ENCODE assay signal across 39 cellular contexts in genomic region chr3:156838035-156838434, GRCh38. TPM values are rescaled to one million over a fixed set of nuclear protein-coding genes. Genes with fewer than 3 reads are reported as not detected.
"Had no signal": no experiment of that assay in that cellular context is flagged by ENCODE, and none has a peak within 500 bp of the region (broad histone marks: within the 10 kb centered on the region; RNA-seq: fewer than 3 reads in every experiment).

No MANE protein-coding gene starts in this region.

- H3K9me3 Mint-ChIP-seq: activated B cell treated with CpG ODN at 0.5 μM for 24 hours; activated CD4-positive, alpha-beta memory T cell treated with anti-CD3 and anti-CD28 coated beads for 36 hours; activated CD4-positive, alpha-beta T cell treated with anti-CD3 and anti-CD28 coated beads, Interleukin-2, amount 10 ng/mL, durations not matched to agents 24 days and 14 days; activated CD8-positive, alpha-beta T cell treated with anti-CD3 and anti-CD28 coated beads for 36 hours; activated naive CD4-positive, alpha-beta T cell treated with anti-CD3 and anti-CD28 coated beads for 36 hours; activated naive CD8-positive, alpha-beta T cell treated with anti-CD3 and anti-CD28 coated beads, Interleukin-2, amount 10 ng/mL, durations not matched to agents 7 days and 5 days; activated naive CD8-positive, alpha-beta T cell treated with anti-CD3 and anti-CD28 coated beads, Interleukin-2, amount 50 U/mL, for 24 hours; activated T-cell treated with anti-CD3 and anti-CD28 coated beads, Interleukin-2, amount 50 U/mL, for 4 hours; activated T-cell treated with anti-CD3 and anti-CD28 coated beads, Interleukin-2, amount 50 U/mL, for 72 hours; activated T-helper 1 cell treated with anti-CD3 and anti-CD28 coated beads, Interleukin-12 subunit alpha, Interleukin-12 subunit beta, Interleukin-2, Interleukin-4 antibody, amounts not matched to agents 30 ng/mL and 10 ng/mL and 1 ng/mL, durations not matched to agents 14 hours and 24 hours and 36 hours; activated T-helper 17 cell treated with anti-CD3 and anti-CD28 coated beads, Interleukin-2, amount 50 U/mL, for 72 hours; brain; central memory CD8-positive, alpha-beta T cell; T-helper 2 cell treated with Interferon-gamma antibody and Interleukin-4, amounts not matched to agents 5 μg/mL and 100 μg/mL, for 36 hours had no signal

- H3K27me3 Mint-ChIP-seq: activated B cell treated with CpG ODN at 0.5 μM for 24 hours; activated CD4-positive, alpha-beta memory T cell treated with anti-CD3 and anti-CD28 coated beads for 36 hours; activated CD8-positive, alpha-beta T cell treated with anti-CD3 and anti-CD28 coated beads for 36 hours; activated naive CD8-positive, alpha-beta T cell; activated naive CD8-positive, alpha-beta T cell treated with anti-CD3 and anti-CD28 coated beads, Interleukin-2, amount 50 U/mL, for 24 hours; brain; central memory CD8-positive, alpha-beta T cell had no signal

- H3K4me3 ChIP-seq: ascending aorta, cardiac muscle cell had no signal

- ATAC-seq: activated CD8-positive, alpha-beta T cell treated with anti-CD3 and anti-CD28 coated beads for 36 hours; activated naive CD8-positive, alpha-beta T cell treated with anti-CD3 and anti-CD28 coated beads, Interleukin-2, amount 50 U/mL, for 24 hours; activated T-cell treated with anti-CD3 and anti-CD28 coated beads, Interleukin-2, amount 50 U/mL, for 4 hours; activated T-cell treated with anti-CD3 and anti-CD28 coated beads, Interleukin-2, amount 50 U/mL, for 72 hours; activated T-helper 17 cell treated with anti-CD3 and anti-CD28 coated beads, Interleukin-2, amount 50 U/mL, for 72 hours had no signal

- H3K9me3 ChIP-seq: ascending aorta had no signal

- FAIRE-seq: bronchial epithelial cell, TTC549 had no signal

- H3K4me1 Mint-ChIP-seq: activated B cell treated with CpG ODN at 0.5 μM for 24 hours; activated naive CD8-positive, alpha-beta T cell treated with anti-CD3 and anti-CD28 coated beads, Interleukin-2, amount 50 U/mL, for 24 hours; activated T-helper 17 cell treated with anti-CD3 and anti-CD28 coated beads, Interleukin-2, amount 50 U/mL, for 72 hours; central memory CD8-positive, alpha-beta T cell had no signal

- H3K27ac Mint-ChIP-seq: activated B cell treated with CpG ODN at 0.5 μM for 24 hours; activated CD4-positive, alpha-beta memory T cell treated with anti-CD3 and anti-CD28 coated beads for 36 hours; activated CD4-positive, alpha-beta T cell treated with anti-CD3 and anti-CD28 coated beads, Interleukin-2, amount 10 ng/mL, durations not matched to agents 24 days and 14 days; activated CD8-positive, alpha-beta T cell treated with anti-CD3 and anti-CD28 coated beads for 36 hours; activated naive CD4-positive, alpha-beta T cell treated with anti-CD3 and anti-CD28 coated beads for 36 hours; activated naive CD8-positive, alpha-beta T cell; activated naive CD8-positive, alpha-beta T cell treated with anti-CD3 and anti-CD28 coated beads, Interleukin-2, amount 10 ng/mL, durations not matched to agents 7 days and 5 days; activated naive CD8-positive, alpha-beta T cell treated with anti-CD3 and anti-CD28 coated beads, Interleukin-2, amount 50 U/mL, for 24 hours; activated T-cell treated with anti-CD3 and anti-CD28 coated beads, Interleukin-2, amount 50 U/mL, for 72 hours; activated T-helper 17 cell treated with anti-CD3 and anti-CD28 coated beads, Interleukin-2, amount 50 U/mL, for 72 hours; brain; T-helper 1 cell treated with Interleukin-12 subunit alpha and Interleukin-12 subunit beta and Interleukin-4 antibody, amounts not matched to agents 30 μg/mL and 1 μg/mL, for 36 hours; T-helper 2 cell treated with Interferon-gamma antibody and Interleukin-4, amounts not matched to agents 5 μg/mL and 100 μg/mL, for 36 hours had no signal

- H3K27ac ChIP-seq: ascending aorta, cardiac muscle cell, VCaP had no signal

- H3K27me3 ChIP-seq: ascending aorta, cardiac muscle cell had no signal

- H3K36me3 Mint-ChIP-seq: activated CD4-positive, alpha-beta memory T cell treated with anti-CD3 and anti-CD28 coated beads for 36 hours; activated naive CD8-positive, alpha-beta T cell; brain had no signal

- H3K4me3 Mint-ChIP-seq: activated B cell treated with CpG ODN at 0.5 μM for 24 hours; activated CD4-positive, alpha-beta memory T cell treated with anti-CD3 and anti-CD28 coated beads for 36 hours; activated CD4-positive, alpha-beta T cell treated with anti-CD3 and anti-CD28 coated beads, Interleukin-2, amount 10 ng/mL, durations not matched to agents 24 days and 14 days; activated CD8-positive, alpha-beta T cell treated with anti-CD3 and anti-CD28 coated beads for 36 hours; activated naive CD4-positive, alpha-beta T cell treated with anti-CD3 and anti-CD28 coated beads for 36 hours; activated naive CD8-positive, alpha-beta T cell; activated naive CD8-positive, alpha-beta T cell treated with anti-CD3 and anti-CD28 coated beads, Interleukin-2, amount 10 ng/mL, durations not matched to agents 7 days and 5 days; activated naive CD8-positive, alpha-beta T cell treated with anti-CD3 and anti-CD28 coated beads, Interleukin-2, amount 50 U/mL, for 24 hours; activated T-cell treated with anti-CD3 and anti-CD28 coated beads, Interleukin-2, amount 50 U/mL, for 4 hours; activated T-cell treated with anti-CD3 and anti-CD28 coated beads, Interleukin-2, amount 50 U/mL, for 72 hours; activated T-helper 1 cell treated with anti-CD3 and anti-CD28 coated beads, Interleukin-12 subunit alpha, Interleukin-12 subunit beta, Interleukin-2, Interleukin-4 antibody, amounts not matched to agents 30 ng/mL and 10 ng/mL and 1 ng/mL, durations not matched to agents 14 hours and 24 hours and 36 hours; activated T-helper 17 cell treated with anti-CD3 and anti-CD28 coated beads, Interleukin-2, amount 50 U/mL, for 72 hours; brain; central memory CD8-positive, alpha-beta T cell; T-helper 1 cell treated with Interleukin-12 subunit alpha and Interleukin-12 subunit beta and Interleukin-4 antibody, amounts not matched to agents 30 μg/mL and 1 μg/mL, for 36 hours; T-helper 2 cell treated with Interferon-gamma antibody and Interleukin-4, amounts not matched to agents 5 μg/mL and 100 μg/mL, for 36 hours had no signal

- H3K36me3 ChIP-seq: ascending aorta, cardiac muscle cell had no signal

- DNase-seq: activated B cell treated with CpG ODN at 0.5 μM for 24 hours; activated CD4-positive, alpha-beta memory T cell treated with anti-CD3 and anti-CD28 coated beads for 36 hours; activated CD4-positive, alpha-beta T cell treated with anti-CD3 and anti-CD28 coated beads for 4 hours; activated CD4-positive, alpha-beta T cell treated with anti-CD3 and anti-CD28 coated beads, Interleukin-2, amount 10 ng/mL, durations not matched to agents 24 days and 14 days; activated CD4-positive, alpha-beta T cell treated with anti-CD3 and anti-CD28 coated beads, Interleukin-2, amount 50 U/mL, for 1 hour; activated CD4-positive, alpha-beta T cell treated with anti-CD3 and anti-CD28 coated beads, Interleukin-2, amount 50 U/mL, for 4 hours; activated CD4-positive, CD25-positive, alpha-beta regulatory T cell treated with anti-CD3 and anti-CD28 coated beads, Interleukin-2, amount 50 U/mL, for 72 hours; activated CD8-positive, alpha-beta memory T cell treated with anti-CD3 and anti-CD28 coated beads, Interleukin-2, amount 50 U/mL, for 4 hours; activated CD8-positive, alpha-beta T cell treated with anti-CD3 and anti-CD28 coated beads for 36 hours; activated effector memory CD4-positive, alpha-beta T cell treated with anti-CD3 and anti-CD28 coated beads, Interleukin-2, amount 50 U/mL, for 16 hours; activated gamma-delta T cell treated with Interleukin-2 at 50 U/mL for 16 hours; activated naive CD4-positive, alpha-beta T cell; activated naive CD4-positive, alpha-beta T cell treated with anti-CD3 and anti-CD28 coated beads for 36 hours; activated naive CD4-positive, alpha-beta T cell treated with anti-CD3 and anti-CD28 coated beads, Interleukin-2, amount 50 U/mL, for 16 hours; activated naive CD8-positive, alpha-beta T cell treated with anti-CD3 and anti-CD28 coated beads, Interleukin-2, amount 10 ng/mL, durations not matched to agents 7 days and 5 days; activated naive CD8-positive, alpha-beta T cell treated with anti-CD3 and anti-CD28 coated beads, Interleukin-2, amount 50 U/mL, for 24 hours; activated T-cell treated with anti-CD3 and anti-CD28 coated beads for 4 hours; activated T-cell treated with anti-CD3 and anti-CD28 coated beads, Interleukin-2, amount 50 U/mL, for 1 hour; activated T-cell treated with anti-CD3 and anti-CD28 coated beads, Interleukin-2, amount 50 U/mL, for 4 hours; activated T-cell treated with anti-CD3 and anti-CD28 coated beads, Interleukin-2, amount 50 U/mL, for 72 hours; amygdala; anterior cingulate cortex; caudate nucleus; SW 1271; T-helper 1 cell; T-helper 2 cell; T-helper 9 cell had no signal

RNA-seq across cellular contexts. Expression of gene LEKR1, which starts 11.9 kb away (rescaled TPM):
- total RNA-seq: ascending aorta had no signal
